ENCODE assay signal across 9 cellular contexts in genomic region chr22:19035474-19036228, GRCh38.
DNase-seq lines count a peak whose midpoint lies in the region; ATAC-seq, FAIRE-seq and TF ChIP-seq lines count a peak whose summit lies in the region.
"Had no signal": no experiment of that assay in that cellular context is flagged by ENCODE, and none has a peak within 500 bp of the region (broad histone marks: within the 10 kb centered on the region; RNA-seq: fewer than 3 reads in every experiment).

No MANE protein-coding gene starts in this region.

- no peak overlapping the region for H4K8ac ChIP-seq in H1 (ENCODE audit: extremely low read depth, insufficient read depth, low read length)

- H3K56ac ChIP-seq in H1 (replicated peaks; ENCODE audit: insufficient read length, low read depth, low read length): no peak overlapping the region

- H3K4me2 ChIP-seq in H1 (ENCODE audit: insufficient read depth in 1 of 2, low read depth in 2 of 2, low read length in 2 of 2): no peak overlapping the region

- no peak overlapping the region for H3K27ac Mint-ChIP-seq in osteocyte (ENCODE audit: unreplicated experiment)

- no peak overlapping the region for H3K4me3 ChIP-seq in H1 (ENCODE audit: extremely low read depth in 1 of 4, insufficient read depth in 2 of 4, low read depth in 3 of 4, low read length in 4 of 4)
- H3K4me3 ChIP-seq: dorsolateral prefrontal cortex had no signal

- H3K4me1 Mint-ChIP-seq in osteocyte (ENCODE audit: unreplicated experiment): no peaks in the 10 kb centered on the region

- no peaks in the 10 kb centered on the region for H3K9me3 Mint-ChIP-seq in osteocyte (ENCODE audit: unreplicated experiment)

- peak; percentile 38 to 54; a peak in 3 of 4 replicates for TF ChIP-seq RAD21 in H1 (IDR thresholded peaks at IDR 0.05 in 1 of 2, conservative IDR thresholded peaks at IDR 0.05 in 1 of 2; ENCODE audit: low read depth in 2 of 2, low read length in 2 of 2)

- H3K79me2 ChIP-seq in H1 (ENCODE audit: control insufficient read depth in 1 of 2, insufficient read depth in 2 of 2, low read length in 2 of 2): no peaks in the 10 kb centered on the region

- H4K20me1 ChIP-seq in H1 (replicated peaks in 1 of 2; ENCODE audit: control insufficient read depth in 1 of 2, insufficient read depth in 2 of 2, low read length in 2 of 2): peaks cover 0 to 22% of the 10 kb centered on the region in 2 experiments

- H2BK120ac ChIP-seq in H1 (replicated peaks; ENCODE audit: low read depth, low read length): no peak overlapping the region

- H3K23me2 ChIP-seq in H1 (ENCODE audit: low read depth, low read length): no peaks in the 10 kb centered on the region

- no peak overlapping the region for H3K14ac ChIP-seq in H1 (ENCODE audit: insufficient read length)

- H4K5ac ChIP-seq in H1 (ENCODE audit: insufficient read length, low read depth, low read length): no peak overlapping the region

- no peak overlapping the region for H3K27ac ChIP-seq in H1 (ENCODE audit: low read depth, low read length)
- H3K27ac ChIP-seq: dorsolateral prefrontal cortex had no signal

- H3K9me3 ChIP-seq in H1 (ENCODE audit: insufficient read depth in 2 of 2, low read depth in 1 of 2, low read length in 1 of 2): no peaks in the 10 kb centered on the region

- ATAC-seq in HG02973 (IDR thresholded peaks at IDR 0.05; ENCODE audit: unreplicated experiment): no peak
- no peak for ATAC-seq in HG03175 (IDR thresholded peaks at IDR 0.05; ENCODE audit: unreplicated experiment)

- no peak overlapping the region for H3K4me3 Mint-ChIP-seq in osteocyte (ENCODE audit: unreplicated experiment)

- no peak overlapping the region for H2BK15ac ChIP-seq in H1 (ENCODE audit: low read length)

- H3K4me1 ChIP-seq in H1 (replicated peaks in 1 of 4; ENCODE audit: control insufficient read depth in 3 of 4, insufficient read depth in 4 of 4, low read length in 3 of 4): no peaks in the 10 kb centered on the region; a peak in 1 of 7 replicates

- no peak overlapping the region for H3K23ac ChIP-seq in H1 (ENCODE audit: insufficient read length)

- no peak overlapping the region for H2BK12ac ChIP-seq in H1 (ENCODE audit: low read depth, low read length)

- no peak overlapping the region for H2AK5ac ChIP-seq in H1 (ENCODE audit: low read depth, low read length)

- peaks cover 12% of the 10 kb centered on the region for H3K36me3 Mint-ChIP-seq in osteocyte (ENCODE audit: unreplicated experiment)

- no peak overlapping the region for H3K4ac ChIP-seq in H1 (replicated peaks; ENCODE audit: insufficient read length, low read depth, low read length)

- no peak overlapping the region for H3K18ac ChIP-seq in H1 (ENCODE audit: extremely low read depth, low read length)

- no peak overlapping the region for H4K91ac ChIP-seq in H1 (replicated peaks; ENCODE audit: insufficient read length, low read length)

- no peak overlapping the region for H2BK5ac ChIP-seq in H1 (ENCODE audit: low read depth, low read length)

- H3K79me1 ChIP-seq in H1 (ENCODE audit: low read depth, low read length): no peaks in the 10 kb centered on the region

- peaks cover under 1 to 5% (median 2%) of the 10 kb centered on the region in 4 experiments; a peak in 6 of 7 replicates for H3K27me3 ChIP-seq in H1 (replicated peaks in 1 of 4; ENCODE audit: control insufficient read depth in 3 of 4, extremely low read depth in 1 of 4, insufficient read depth in 3 of 4, low read length in 3 of 4)

- H3K27me3 Mint-ChIP-seq in osteocyte (ENCODE audit: unreplicated experiment): peaks cover 3% of the 10 kb centered on the region

- no peak for TF ChIP-seq EP300 in H1 (IDR thresholded peaks at IDR 0.05; ENCODE audit: borderline replicate concordance in 1 of 2, low read depth in 2 of 2, low read length in 2 of 2)

- POLR2A ChIA-PET in H1 (lab: Charles Lee; ENCODE audit: partially characterized antibody): interaction anchor here (0.6 to 1.0 kb wide), 3 partner anchors 8 to 41 kb away, joined by 3 to 4 read pairs (median 3); no protein-coding TSS in a partner anchor

- DNase-seq in NCI-H2227 (lab: John Stamatoyannopoulos, UW; ENCODE audit: unreplicated experiment) (peak; percentile 23), NCI-H2227 treated with DMSO at 0.1 percent for 48 hours (lab: John Stamatoyannopoulos, UW) (no peak), NCI-H345 treated with DMSO at 0.1 percent for 48 hours (lab: John Stamatoyannopoulos, UW; ENCODE audit: unreplicated experiment) (peak; percentile 10), H1 (ENCODE audit: low read depth in 1 of 2, low spot score in 2 of 2) (peak in 1 of 2 experiments; percentile 82), osteocyte (ENCODE audit: extremely low spot score, unreplicated experiment) (peak; percentile 66)
- DNase-seq in activated T-cell treated with anti-CD3 and anti-CD28 coated beads, Interleukin-2, amount 50 U/mL, for 48 hours: no peak

- CTCF ChIA-PET in H1 (lab: Charles Lee; ENCODE audit: partially characterized antibody): interaction anchor here (0.6 to 2.3 kb wide), 11 partner anchors 9 to 519 kb away, joined by 3 to 9 read pairs (median 3); no protein-coding TSS in a partner anchor

- no peak overlapping the region for H2BK20ac ChIP-seq in H1 (ENCODE audit: low read length)

- TF ChIP-seq CTCF in H1 (IDR thresholded peaks at IDR 0.05; ENCODE audit: control extremely low read depth in 1 of 3, insufficient read depth in 1 of 3, low read depth in 1 of 3, low read length in 3 of 3): peak; percentile 35 to 46 (median 39)
- no peak for TF ChIP-seq CTCF in osteocyte (IDR thresholded peaks at IDR 0.05)

- H3K36me3 ChIP-seq in H1 (ENCODE audit: control insufficient read depth in 2 of 4, insufficient read depth in 4 of 4, low read length in 3 of 4): peaks cover 0 to 12% (median 1%) of the 10 kb centered on the region in 4 experiments; a peak in 4 of 8 replicates

- H2AFZ ChIP-seq in H1 (ENCODE audit: low read length): no peak overlapping the region

- FAIRE-seq in H1 (lab: Jason Lieb, UNC): no peak

- H3K9ac ChIP-seq in H1 (replicated peaks in 1 of 4; ENCODE audit: extremely low read depth in 1 of 4, low read depth in 3 of 4, low read length in 3 of 4): no peak overlapping the region

- TF ChIP-seq POLR2A in H1 (IDR thresholded peaks at IDR 0.05; ENCODE audit: control extremely low read depth in 1 of 2, low read depth in 2 of 2, low read length in 2 of 2): no peak

- WGBS in H1 (ENCODE audit: extremely low coverage in 1 of 2, insufficient coverage in 1 of 2, insufficient read length in 1 of 2, insufficient replicate concordance in 2 of 2, low coverage in 1 of 2, low lambda C conversion rate in 2 of 2, missing lambda C conversion rate in 1 of 2), 2 experiments: 67% methylated on average over 14 of the region's 14 CpGs; no CpG with 5 or more reads in 1 of the 2 experiments

TF ChIP-seq in H1, 55 proteins besides CTCF, POLR2A, EP300 and RAD21:
- TF ChIP-seq FOSL1 (IDR thresholded peaks at IDR 0.05; ENCODE audit: insufficient read depth, low read depth, low read length) (no peak), SIN3A (conservative IDR thresholded peaks at IDR 0.05 in 1 of 2, IDR thresholded peaks at IDR 0.05 in 1 of 2; ENCODE audit: low read depth in 1 of 2, low read length in 2 of 2) (peak in 1 of 2 experiments; percentile 51; a peak in 1 of 4 replicates), YY1 (IDR thresholded peaks at IDR 0.05; ENCODE audit: low read depth, low read length) (0 out of 2 replicates have a peak, but pooled peaks have one; percentile 13)

Comparison
In these comparisons a context has a peak if more than half of its experiments do, and no peak if none do; other contexts are left out.
1. DNase-seq: peak in NCI-H2227 (single experiment), NCI-H345 treated with DMSO at 0.1 percent for 48 hours (single experiment) and osteocyte (single experiment); none in NCI-H2227 treated with DMSO at 0.1 percent for 48 hours (single experiment) and activated T-cell treated with anti-CD3 and anti-CD28 coated beads, Interleukin-2, amount 50 U/mL, for 48 hours (0 of 2).